20 cellular contexts compared by ENCODE assay signal in the genomic region with DNA sequence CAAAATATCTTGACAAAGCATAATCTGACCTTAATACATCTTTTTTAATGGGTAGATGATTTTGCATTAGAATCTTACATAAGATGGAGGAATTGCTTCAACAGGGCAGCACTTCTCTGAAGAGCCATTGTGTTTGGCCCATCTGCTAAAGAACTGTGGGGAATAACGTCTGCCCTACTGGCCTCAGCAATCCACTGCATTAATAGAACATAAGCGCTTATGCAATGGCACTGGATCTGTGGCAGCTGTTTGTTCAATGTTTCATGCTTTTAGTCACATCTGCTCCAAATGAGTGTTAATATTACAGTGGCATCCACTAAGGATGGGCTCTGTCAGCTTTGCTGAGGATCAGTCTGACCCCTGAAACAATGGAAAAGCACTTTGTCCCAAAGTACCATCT.
"Had no signal": no experiment of that assay in that cellular context is flagged by ENCODE, and none has a peak within 500 bp of the region (broad histone marks: within the 10 kb centered on the region; RNA-seq: fewer than 3 reads in every experiment).

No MANE protein-coding gene starts in this region.

- H3K27ac Mint-ChIP-seq: dendritic cell treated with granulocyte-macrophage colony-stimulating factor and Interleukin-4, amounts not matched to agents 40 ng/mL and 50 ng/mL, for 4 days; memory B cell; mesothelial cell of epicardium; natural killer cell had no signal

- H3K4me1 Mint-ChIP-seq: mesothelial cell of epicardium, natural killer cell, neural crest cell had no signal

- H3K9me3 Mint-ChIP-seq: memory B cell, neural crest cell had no signal

- H3K27me3 ChIP-seq: esophagus squamous epithelium, gastrocnemius medialis, right atrium auricular region, sigmoid colon, stomach had no signal

- H3K4me3 Mint-ChIP-seq: dendritic cell treated with granulocyte-macrophage colony-stimulating factor and Interleukin-4, amounts not matched to agents 40 ng/mL and 50 ng/mL, for 4 days; memory B cell; mesothelial cell of epicardium; natural killer cell; neural crest cell had no signal

- H3K27me3 Mint-ChIP-seq: dendritic cell treated with granulocyte-macrophage colony-stimulating factor and Interleukin-4, amounts not matched to agents 40 ng/mL and 50 ng/mL, for 4 days; memory B cell had no signal

- DNase-seq: esophagus squamous epithelium; gastrocnemius medialis; kidney; left cardiac atrium; left ventricle myocardium inferior; lower lobe of right lung; natural killer cell; posterior cingulate gyrus; sigmoid colon; small intestine; stimulated activated CD4-positive, alpha-beta T cell treated with anti-CD3 and anti-CD28 coated beads, Interleukin-12 subunit alpha, Interleukin-12 subunit beta, amount 100 ng/mL, for 4 hours; stimulated activated naive CD4-positive, alpha-beta T cell; stomach; substantia nigra; trophoblast cell had no signal

- H3K36me3 Mint-ChIP-seq: memory B cell, mesothelial cell of epicardium, natural killer cell had no signal

- H3K36me3 ChIP-seq: esophagus squamous epithelium, gastrocnemius medialis, left ventricle myocardium inferior, lower lobe of right lung, right atrium auricular region, sigmoid colon, stomach had no signal

- H3K9me3 ChIP-seq: esophagus squamous epithelium, gastrocnemius medialis, left ventricle myocardium inferior, lower lobe of right lung, right atrium auricular region, sigmoid colon, stomach had no signal

- H3K27ac ChIP-seq: esophagus squamous epithelium, gastrocnemius medialis, left ventricle myocardium inferior, lower lobe of right lung, right atrium auricular region, sigmoid colon, stomach had no signal

- H3K4me3 ChIP-seq: esophagus squamous epithelium, gastrocnemius medialis, left ventricle myocardium inferior, lower lobe of right lung, right atrium auricular region, sigmoid colon, stomach had no signal
